ENCODE assay signal across 8 cellular contexts in genomic region chr3:96813820-96814580, GRCh38.
A peak's percentile ranks its signal among the peaks of the same experiment; 100 is the strongest.
DNase-seq lines count a peak whose midpoint lies in the region; ATAC-seq and TF ChIP-seq lines count a peak whose summit lies in the region.

No MANE protein-coding gene starts in this region.

- no CpG with 5 or more reads among the region's 76 CpGs for WGBS in iPS DF 6.9 (ENCODE audit: insufficient coverage, insufficient read length)

- H3K27me3 ChIP-seq in iPS DF 6.9 (ENCODE audit: control insufficient read depth, insufficient read depth, low read length): peaks cover 7% of the 10 kb centered on the region; the same call in 1 of the 2 replicates

- H3K27ac ChIP-seq in iPS DF 6.9 (ENCODE audit: low read length): no peak overlapping the region

- H3K4me3 ChIP-seq in iPS DF 6.9 (ENCODE audit: low read length) (peak overlapping the region; percentile 73; the same call in 1 of the 2 replicates), retinal pigment epithelial cell (ENCODE audit: low read length) (peak overlapping the region; percentile 61)

- no peaks in the 10 kb centered on the region for H3K36me3 ChIP-seq in iPS DF 6.9 (ENCODE audit: control insufficient read depth, insufficient read depth, low read length)

- peak; percentile 2 for DNase-seq in stimulated activated CD4-positive, alpha-beta T cell treated with anti-CD3 and anti-CD28 coated beads, Interleukin-1b, Interleukin-23, amount 100 ng/mL, for 48 hours
- no peak for DNase-seq in stimulated activated CD4-positive, alpha-beta T cell treated with anti-CD3 and anti-CD28 coated beads, Interleukin-4, amount 100 ng/mL, for 24 hours
- peak; percentile 72 for DNase-seq in NCI-H446 treated with DMSO at 0.1 percent for 48 hours (lab: John Stamatoyannopoulos, UW)
- peak; percentile 71 for DNase-seq in astrocyte of the hippocampus (ENCODE audit: low read depth, low spot score)
- peak; percentile 22 for DNase-seq in iPS DF 6.9 (ENCODE audit: low read depth, low spot score)
- peak; percentile 10 for DNase-seq in retinal pigment epithelial cell (ENCODE audit: low read depth)
- DNase-seq in NOMO-1 (lab: John Stamatoyannopoulos, UW; ENCODE audit: unreplicated experiment in 2 of 2): no peak

- peak; percentile 27 for TF ChIP-seq CTCF in retinal pigment epithelial cell (conservative IDR thresholded peaks at IDR 0.05; ENCODE audit: low read depth, low read length)

- H3K9me3 ChIP-seq in iPS DF 6.9 (ENCODE audit: control insufficient read depth, insufficient read depth, low read length): no peaks in the 10 kb centered on the region

- ATAC-seq in HG02798 (IDR thresholded peaks at IDR 0.05; ENCODE audit: poor library complexity, unreplicated experiment): peak; percentile 12

- H3K4me1 ChIP-seq in iPS DF 6.9 (ENCODE audit: control insufficient read depth, insufficient read depth, low read length): no peaks in the 10 kb centered on the region

Comparison
In these comparisons a context has a peak if more than half of its experiments do, and no peak if none do; other contexts are left out.
1. DNase-seq: peak in stimulated activated CD4-positive, alpha-beta T cell treated with anti-CD3 and anti-CD28 coated beads, Interleukin-1b, Interleukin-23, amount 100 ng/mL, for 48 hours (single experiment), NCI-H446 treated with DMSO at 0.1 percent for 48 hours (single experiment), astrocyte of the hippocampus (single experiment), iPS DF 6.9 (single experiment) and retinal pigment epithelial cell (single experiment); none in stimulated activated CD4-positive, alpha-beta T cell treated with anti-CD3 and anti-CD28 coated beads, Interleukin-4, amount 100 ng/mL, for 24 hours (single experiment) and NOMO-1 (0 of 2).